ENCODE assay signal across 8 cellular contexts in the genomic region with DNA sequence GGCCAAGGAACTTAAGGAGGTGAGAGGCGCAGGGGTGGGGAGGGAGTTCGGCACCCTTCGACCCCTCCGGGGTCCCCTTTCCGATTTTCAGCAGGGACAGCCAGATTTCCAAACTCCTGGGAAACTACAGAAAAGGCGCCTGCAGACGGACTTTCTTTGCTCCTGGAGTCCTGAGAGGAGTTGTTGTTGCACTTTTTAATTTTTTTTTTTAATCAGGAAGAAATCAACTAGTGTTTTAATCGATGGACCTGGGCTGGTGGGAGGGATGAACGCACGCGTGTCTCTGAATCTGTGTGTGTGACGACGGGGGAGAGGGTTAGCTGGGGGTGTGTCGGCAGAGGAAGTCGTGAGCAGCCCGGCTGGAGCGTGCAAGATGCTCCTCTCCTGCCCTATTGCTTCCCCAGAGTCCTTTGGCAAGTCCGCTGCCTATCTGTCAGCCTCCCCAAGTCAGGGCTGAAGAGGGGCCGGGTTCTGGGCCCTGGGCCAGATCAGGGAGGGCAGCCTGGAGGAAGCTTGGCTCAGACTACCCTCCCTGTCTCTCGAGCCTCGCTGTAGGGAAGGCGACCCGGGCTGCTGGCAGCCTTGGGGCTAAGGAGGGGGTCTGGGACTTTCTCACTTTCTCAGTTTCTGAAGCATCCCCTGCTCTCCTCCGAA. TPM values are rescaled to one million over a fixed set of nuclear protein-coding genes. Genes with fewer than 3 reads are reported as not detected.
DNase-seq lines count a peak whose midpoint lies in the region; ATAC-seq and TF ChIP-seq lines count a peak whose summit lies in the region.

No MANE protein-coding gene starts in this region.

- H3K36me3 ChIP-seq in HAP-1 (replicated peaks) (no peaks in the 10 kb centered on the region), gastroesophageal sphincter (no peaks in the 10 kb centered on the region), neuronal stem cell (replicated peaks in 1 of 2; ENCODE audit: control insufficient read depth in 2 of 2, insufficient read depth in 2 of 2, low read length in 2 of 2) (no peaks in the 10 kb centered on the region)

- no peak overlapping the region for H3K4ac ChIP-seq in neuronal stem cell (ENCODE audit: low read length)

- TF ChIP-seq EP300 in gastroesophageal sphincter (IDR thresholded peaks at IDR 0.05): no peak

- no peaks in the 10 kb centered on the region for H3K9me3 Mint-ChIP-seq in activated CD8-positive, alpha-beta T cell treated with anti-CD3 and anti-CD28 coated beads for 36 hours

- H3K79me1 ChIP-seq in neuronal stem cell (ENCODE audit: low read depth, low read length): no peaks in the 10 kb centered on the region

- POLR2A ChIA-PET in activated CD8-positive, alpha-beta T cell treated with anti-CD3 and anti-CD28 coated beads for 36 hours (lab: Charles Lee): no interaction called here

- no peak overlapping the region for H2AK5ac ChIP-seq in neuronal stem cell (ENCODE audit: low read depth, low read length)

- no peak overlapping the region for H4K91ac ChIP-seq in neuronal stem cell (ENCODE audit: low read depth, low read length, poor library complexity)

- no peak for TF ChIP-seq CTCF in activated CD8-positive, alpha-beta T cell treated with anti-CD3 and anti-CD28 coated beads for 36 hours (IDR thresholded peaks at IDR 0.05)
- TF ChIP-seq CTCF in gastroesophageal sphincter (IDR thresholded peaks at IDR 0.05): no peak

- H3K4me1 Mint-ChIP-seq in activated CD8-positive, alpha-beta T cell treated with anti-CD3 and anti-CD28 coated beads for 36 hours (ENCODE audit: low read depth): peaks cover 5% of the 10 kb centered on the region

- H3K27ac ChIP-seq in gastroesophageal sphincter: peak overlapping the region; percentile 2 to 83 (median 73)
- H3K27ac ChIP-seq in neuronal stem cell (replicated peaks; ENCODE audit: low read length): no peak overlapping the region

- H3K4me3 Mint-ChIP-seq in activated CD8-positive, alpha-beta T cell treated with anti-CD3 and anti-CD28 coated beads for 36 hours: peak overlapping the region; percentile 48

- no peak overlapping the region for H2BK15ac ChIP-seq in neuronal stem cell (ENCODE audit: low read length)

- CTCF ChIA-PET in activated CD8-positive, alpha-beta T cell treated with anti-CD3 and anti-CD28 coated beads for 36 hours (lab: Charles Lee): no interaction called here

- H3K27ac Mint-ChIP-seq in activated CD8-positive, alpha-beta T cell treated with anti-CD3 and anti-CD28 coated beads for 36 hours: no peak overlapping the region

- peak overlapping the region; percentile 98 for H2AFZ ChIP-seq in neuronal stem cell (ENCODE audit: low read length)

- H3K27me3 Mint-ChIP-seq in activated CD8-positive, alpha-beta T cell treated with anti-CD3 and anti-CD28 coated beads for 36 hours: peaks cover 35% of the 10 kb centered on the region

- H3K23ac ChIP-seq in neuronal stem cell (ENCODE audit: low read depth, low read length, poor library complexity): no peak overlapping the region

- no peak for TF ChIP-seq POLR2A in gastroesophageal sphincter (IDR thresholded peaks at IDR 0.05)

- H2BK5ac ChIP-seq in neuronal stem cell (ENCODE audit: low read length): no peak overlapping the region

- WGBS in gastroesophageal sphincter (ENCODE audit: low coverage in 1 of 2), 2 donors: 0 to 3% methylated on average over 5 to 10 of the region's 24 CpGs
- no CpG with 5 or more reads among the region's 24 CpGs for WGBS in neuronal stem cell (ENCODE audit: extremely low coverage in 2 of 2, insufficient read length in 2 of 2, insufficient replicate concordance in 1 of 2), 2 donors

- no peak overlapping the region for H2BK12ac ChIP-seq in neuronal stem cell (ENCODE audit: low read length)

- H2BK120ac ChIP-seq in neuronal stem cell (ENCODE audit: low read depth, low read length): no peak overlapping the region

- H4K8ac ChIP-seq in neuronal stem cell (ENCODE audit: low read depth, low read length): no peak overlapping the region

- H3K36me3 Mint-ChIP-seq in activated CD8-positive, alpha-beta T cell treated with anti-CD3 and anti-CD28 coated beads for 36 hours (ENCODE audit: low read depth): no peaks in the 10 kb centered on the region

- no peaks in the 10 kb centered on the region for H3K27me3 ChIP-seq in HAP-1 (ENCODE audit: low read depth)
- peaks cover 10% of the 10 kb centered on the region for H3K27me3 ChIP-seq in gastroesophageal sphincter
- H3K27me3 ChIP-seq in neuronal stem cell (ENCODE audit: control insufficient read depth in 3 of 3, insufficient read depth in 3 of 3, low read depth in 1 of 3, low read length in 3 of 3): peaks cover 3 to 35% (median 19%) of the 10 kb centered on the region in 3 experiments

- peak overlapping the region; percentile 82 for H3K9ac ChIP-seq in neuronal stem cell (ENCODE audit: low read depth, low read length, poor library complexity)

- DNase-seq in AG20443 (ENCODE audit: low spot score) (peak; percentile 72), HAP-1 (ENCODE audit: low spot score in 2 of 2) (peak; percentile 18 to 60), neuronal stem cell (ENCODE audit: low spot score) (peak; percentile 37), foreskin melanocyte (no peak), NCI-H446 treated with DMSO at 0.1 percent for 48 hours (lab: John Stamatoyannopoulos, UW) (no peak)
- peak; percentile 5 for DNase-seq in activated CD8-positive, alpha-beta T cell treated with anti-CD3 and anti-CD28 coated beads for 36 hours

- H3K18ac ChIP-seq in neuronal stem cell (ENCODE audit: low read length): peak overlapping the region; percentile 64

- H3K9me3 ChIP-seq in HAP-1 (no peaks in the 10 kb centered on the region), gastroesophageal sphincter (no peaks in the 10 kb centered on the region), neuronal stem cell (replicated peaks in 1 of 2; ENCODE audit: control insufficient read depth in 2 of 2, insufficient read depth in 1 of 2, low read depth in 1 of 2, low read length in 2 of 2) (no peaks in the 10 kb centered on the region)

- intact Hi-C loops in activated CD8-positive, alpha-beta T cell treated with anti-CD3 and anti-CD28 coated beads for 36 hours (cut with micrococcal nuclease): no loop called here

- no peak overlapping the region for H3K14ac ChIP-seq in neuronal stem cell (ENCODE audit: low read length)

- peak; percentile 63 for ATAC-seq in activated CD8-positive, alpha-beta T cell treated with anti-CD3 and anti-CD28 coated beads for 36 hours
- ATAC-seq in gastroesophageal sphincter: peak; percentile 67
- no peak for ATAC-seq in GM19452 (IDR thresholded peaks at IDR 0.05; ENCODE audit: unreplicated experiment)

- H3K4me3 ChIP-seq in HAP-1 (peak overlapping the region; percentile 59), gastroesophageal sphincter (peak overlapping the region; percentile 43 to 68), neuronal stem cell (ENCODE audit: low read length in 2 of 2) (peak overlapping the region; percentile 67 to 79)

- in situ Hi-C loops in HAP-1 (cut with MboI; ENCODE audit: low sequenced_read_pairs): loop anchor here (25.0 kb wide), 1 partner anchor 1002 kb away; a partner anchor contains a TSS

- H3K4me1 ChIP-seq in HAP-1 (peaks cover 27% of the 10 kb centered on the region), gastroesophageal sphincter (peaks cover 0 to 50% (median 2%) of the 10 kb centered on the region in 3 donors), neuronal stem cell (ENCODE audit: control insufficient read depth in 2 of 2, insufficient read depth in 1 of 2, low read depth in 1 of 2, low read length in 2 of 2) (peaks cover 3% of the 10 kb centered on the region in 2 donors)

- H3K4me2 ChIP-seq in neuronal stem cell (ENCODE audit: insufficient read depth, low read length, poor library complexity, severe bottlenecking): peak overlapping the region; percentile 89

RNA-seq across cellular contexts. Expression of a gene that starts 0.7 kb away (rescaled TPM):
- not detected for total RNA-seq in activated CD8-positive, alpha-beta T cell treated with anti-CD3 and anti-CD28 coated beads for 36 hours
- 1 to 10 TPM; 2.7 to 7.0 (median 3.7) TPM for total RNA-seq in gastroesophageal sphincter
- 0.15 TPM for polyA plus RNA-seq in neuronal stem cell (2013, experiment 1 of 2)
- polyA plus RNA-seq in neuronal stem cell (2013, experiment 2 of 2): 0.24 TPM

Comparison
In these comparisons a context has a peak if more than half of its experiments do, and no peak if none do; other contexts are left out.
1. DNase-seq: peak in AG20443 (single experiment), HAP-1 (2 of 2), activated CD8-positive, alpha-beta T cell treated with anti-CD3 and anti-CD28 coated beads for 36 hours (single experiment) and neuronal stem cell (single experiment); none in foreskin melanocyte (single experiment) and NCI-H446 treated with DMSO at 0.1 percent for 48 hours (single experiment).
2. Peak in every context shown above with its lines, with median percentiles within 50 percentile points of each other: H3K4me3 ChIP-seq.